In the genomic region with DNA sequence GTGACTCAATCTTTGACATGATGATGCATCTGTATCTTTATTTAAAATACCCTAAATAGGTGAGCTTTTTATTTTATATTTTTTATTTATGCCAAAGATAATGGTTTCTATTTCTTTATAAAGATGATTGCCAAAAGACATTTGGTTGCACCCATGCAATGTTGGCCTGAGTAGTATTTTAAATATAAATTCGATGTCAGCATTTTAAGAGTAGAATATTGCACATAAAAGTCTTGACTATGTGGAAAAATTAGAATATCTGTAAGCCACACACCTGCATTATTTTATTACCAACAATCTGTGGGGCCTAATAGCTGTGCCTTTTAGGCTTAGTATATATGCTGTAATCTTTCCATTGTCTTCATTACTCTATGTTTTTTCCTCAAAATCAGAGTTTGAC, we compare ENCODE assay signal across 9 cellular contexts.
"Had no signal": no experiment of that assay in that cellular context is flagged by ENCODE, and none has a peak within 500 bp of the region (broad histone marks: within the 10 kb centered on the region; RNA-seq: fewer than 3 reads in every experiment).

No MANE protein-coding gene starts in this region.

- H3K27ac Mint-ChIP-seq: HFFc6 had no signal

- DNase-seq: GM23248, GOT3, H7, HFFc6, KG1 had no signal

- H3K9ac ChIP-seq: GM23248 had no signal

- H3K36me3 ChIP-seq: HAP-1 had no signal

- H3K9me3 ChIP-seq: HAP-1 had no signal

- H3K4me3 Mint-ChIP-seq: HFFc6 had no signal

- H3K4me3 ChIP-seq: GM23248, HAP-1, K562 had no signal

- H3K27ac ChIP-seq: GM23248, HL-60 had no signal

- H2AFZ ChIP-seq: GM23248 had no signal

- ATAC-seq: HCT116, K562 had no signal

- H3K4me1 ChIP-seq: HAP-1 had no signal

- FAIRE-seq: K562 had no signal
